ENCODE assay signal across 25 cellular contexts in genomic region chr5:75928992-75929391, GRCh38.
"Had no signal": no experiment of that assay in that cellular context is flagged by ENCODE, and none has a peak within 500 bp of the region (broad histone marks: within the 10 kb centered on the region; RNA-seq: fewer than 3 reads in every experiment).

No MANE protein-coding gene starts in this region.

- H3K9me3 Mint-ChIP-seq: naive thymus-derived CD8-positive, alpha-beta T cell; nephron; neural progenitor cell; stimulated activated naive CD8-positive, alpha-beta T cell treated with anti-CD3 and anti-CD28 coated beads, Interleukin-15, amount 100 ng/mL, for 72 hours; type B pancreatic cell had no signal

- H3K4me3 Mint-ChIP-seq: immature natural killer cell; naive thymus-derived CD8-positive, alpha-beta T cell; nephron; neural progenitor cell; stimulated activated naive CD8-positive, alpha-beta T cell treated with anti-CD3 and anti-CD28 coated beads, Interleukin-15, amount 100 ng/mL, for 72 hours; type B pancreatic cell had no signal

- H3K9me3 ChIP-seq: left lung, lower lobe of right lung, ovary, right atrium auricular region, right lobe of liver, tibial nerve, uterus had no signal

- DNase-seq: hypothalamus; immature natural killer cell; kidney; left colon; lower lobe of right lung; mammary epithelial cell; mesenchymal stem cell; naive thymus-derived CD8-positive, alpha-beta T cell; ovary; right lobe of liver; stimulated activated CD4-positive, alpha-beta T cell treated with anti-CD3 and anti-CD28 coated beads, Interleukin-1b, Interleukin-23, amount 100 ng/mL, for 48 hours; stimulated activated CD4-positive, alpha-beta T cell treated with anti-CD3 and anti-CD28 coated beads, Interleukin-4, amount 100 ng/mL, for 1 hour; stimulated activated naive CD4-positive, alpha-beta T cell treated with Interleukin-2 at 50 U/mL for 16 hours; stimulated activated naive CD8-positive, alpha-beta T cell treated with anti-CD3 and anti-CD28 coated beads, Interleukin-15, amount 100 ng/mL, for 72 hours; substantia nigra; uterus had no signal

- FAIRE-seq: islet of Langerhans, kidney had no signal

- H3K27ac Mint-ChIP-seq: immature natural killer cell; naive thymus-derived CD8-positive, alpha-beta T cell; nephron; neural progenitor cell; progenitor cell of endocrine pancreas; stimulated activated naive CD8-positive, alpha-beta T cell treated with anti-CD3 and anti-CD28 coated beads, Interleukin-15, amount 100 ng/mL, for 72 hours; type B pancreatic cell had no signal

- H3K27ac ChIP-seq: left lung, lower lobe of right lung, neural progenitor cell, ovary, right atrium auricular region, right lobe of liver, tibial nerve, uterus had no signal

- H3K4me1 ChIP-seq: left lung, lower lobe of right lung, right atrium auricular region, right lobe of liver, tibial nerve, uterus had no signal

- H3K4me1 Mint-ChIP-seq: immature natural killer cell; naive thymus-derived CD8-positive, alpha-beta T cell; nephron; stimulated activated naive CD8-positive, alpha-beta T cell treated with anti-CD3 and anti-CD28 coated beads, Interleukin-15, amount 100 ng/mL, for 72 hours had no signal

- H3K4me2 ChIP-seq: neural progenitor cell, smooth muscle cell had no signal

- H3K9ac ChIP-seq: neural progenitor cell had no signal

- H3K36me3 Mint-ChIP-seq: immature natural killer cell; naive thymus-derived CD8-positive, alpha-beta T cell; neural progenitor cell; type B pancreatic cell had no signal

- H2AFZ ChIP-seq: neural progenitor cell had no signal

- H3K36me3 ChIP-seq: left lung, lower lobe of right lung, neural progenitor cell, ovary, right atrium auricular region, right lobe of liver, tibial nerve, uterus had no signal

- H3K27me3 ChIP-seq: neural progenitor cell, ovary, right atrium auricular region, right lobe of liver, tibial nerve, uterus had no signal

- H3K4me3 ChIP-seq: left lung, lower lobe of right lung, neural progenitor cell, ovary, right atrium auricular region, right lobe of liver, smooth muscle cell, tibial nerve, uterus had no signal

- ATAC-seq: left colon; left lung; lower lobe of right lung; naive thymus-derived CD8-positive, alpha-beta T cell; right lobe of liver; stimulated activated naive CD8-positive, alpha-beta T cell treated with anti-CD3 and anti-CD28 coated beads, Interleukin-15, amount 100 ng/mL, for 72 hours had no signal
